In the genomic region with DNA sequence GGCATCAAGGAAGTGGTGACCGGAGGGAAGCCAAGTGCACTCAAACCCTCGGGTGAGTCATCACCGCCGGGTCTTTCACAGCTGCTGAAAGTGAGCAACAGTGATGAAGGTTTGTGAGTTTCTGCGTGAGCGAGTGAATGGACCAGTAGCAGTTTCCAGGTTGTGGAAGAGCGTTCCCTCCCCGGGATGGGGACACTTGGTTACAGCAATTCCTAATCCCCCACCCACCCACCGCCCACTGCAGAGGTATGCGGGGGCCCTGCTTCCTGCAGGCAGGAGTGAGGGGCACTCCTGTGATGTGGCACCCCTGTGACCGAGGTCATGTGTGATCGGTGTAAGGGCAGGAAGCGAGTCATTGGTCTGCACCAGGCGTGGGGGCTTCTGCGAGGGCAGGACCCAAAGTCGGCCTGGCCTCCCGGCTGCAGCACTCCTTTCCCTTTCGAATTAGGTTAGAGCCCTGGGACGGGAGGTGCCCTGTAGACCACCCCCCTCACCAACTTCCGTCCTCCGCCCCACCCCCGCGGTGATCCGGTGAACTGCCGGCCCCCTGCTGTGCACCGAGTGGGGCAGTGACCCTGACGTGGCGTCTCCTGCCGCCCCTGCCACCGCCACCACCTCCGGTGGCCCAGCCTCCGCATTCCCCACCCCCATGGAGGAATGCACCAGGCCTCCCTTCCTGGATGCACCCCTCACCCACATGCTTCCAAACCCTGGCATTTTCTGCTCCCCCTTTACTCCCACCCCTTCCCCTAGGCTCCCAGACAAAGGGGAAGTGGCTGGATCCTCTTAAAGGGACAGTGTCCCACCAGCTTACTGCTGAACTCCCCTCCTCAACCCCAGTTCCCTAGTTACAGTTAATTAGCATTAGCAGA, we compare ENCODE assay signal across 7 cellular contexts. TPM values are rescaled to one million over a fixed set of nuclear protein-coding genes. Genes with fewer than 3 reads are reported as not detected.
DNase-seq lines count a peak whose midpoint lies in the region; ATAC-seq and TF ChIP-seq lines count a peak whose summit lies in the region.

No MANE protein-coding gene starts in this region.

- H3K4me3 ChIP-seq in thymus (ENCODE audit: low read length) = peak overlapping the region; percentile 55

- peak overlapping the region; percentile 81 for H3K27ac ChIP-seq in thymus (ENCODE audit: low read depth)

- peak overlapping the region; percentile 68 for H3K4me3 Mint-ChIP-seq in osteocyte (ENCODE audit: unreplicated experiment)

- peaks cover 38% of the 10 kb centered on the region for H3K4me1 Mint-ChIP-seq in osteocyte (ENCODE audit: unreplicated experiment)

- WGBS in thymus = 5% methylated on average over 32 of the region's 32 CpGs

- H3K27me3 ChIP-seq in thymus (ENCODE audit: control insufficient read depth, insufficient read depth) = no peaks in the 10 kb centered on the region

- H3K9me3 ChIP-seq in thymus (ENCODE audit: control insufficient read depth) = no peaks in the 10 kb centered on the region

- H3K4me1 ChIP-seq in thymus (ENCODE audit: control insufficient read depth, insufficient read depth, low read length) = peaks cover 7% of the 10 kb centered on the region

- peaks cover 10% of the 10 kb centered on the region for H3K36me3 Mint-ChIP-seq in osteocyte (ENCODE audit: unreplicated experiment)

- ATAC-seq in GM18517 (IDR thresholded peaks at IDR 0.05; ENCODE audit: unreplicated experiment) (peak; percentile 44), HG02981 (IDR thresholded peaks at IDR 0.05; ENCODE audit: unreplicated experiment) (peak; percentile 38)

- peaks cover 4% of the 10 kb centered on the region for H3K36me3 ChIP-seq in thymus (ENCODE audit: control insufficient read depth, insufficient read depth)

- peak overlapping the region; percentile 80 for H3K27ac Mint-ChIP-seq in osteocyte (ENCODE audit: unreplicated experiment)

- TF ChIP-seq CTCF in osteocyte (IDR thresholded peaks at IDR 0.05) = no peak

- no peaks in the 10 kb centered on the region for H3K27me3 Mint-ChIP-seq in osteocyte (ENCODE audit: unreplicated experiment)

- DNase-seq in RPMI7951 (ENCODE audit: low read depth) (peak; percentile 99), globus pallidus (ENCODE audit: low spot score) (peak; percentile 16), osteocyte (ENCODE audit: extremely low spot score, unreplicated experiment) (peak; percentile 88)
- peak; percentile 88 for DNase-seq in activated effector memory CD4-positive, alpha-beta T cell treated with anti-CD3 and anti-CD28 coated beads, Interleukin-2, amount 50 U/mL, for 16 hours

- H3K9me3 Mint-ChIP-seq in osteocyte (ENCODE audit: unreplicated experiment) = peaks cover 4% of the 10 kb centered on the region

RNA-seq across cellular contexts. Expression of a gene that starts 10.9 kb away (rescaled TPM):
- total RNA-seq in RPMI7951 (2014; rRNA removed; shearing (Covaris generic)) = 48.9 and 49.9 TPM in 2 replicates
- total RNA-seq in osteocyte = 19.8 and 20.3 TPM in 2 replicates
- polyA plus RNA-seq in thymus = 10.1 TPM

Comparison
In these comparisons a context has a peak if more than half of its experiments do, and no peak if none do; other contexts are left out.
1. Peak in every context shown above with its lines: DNase-seq, ATAC-seq, H3K4me3 ChIP-seq and H3K27ac ChIP-seq.
2. DNase-seq: peak in every context shown above with its lines; median percentile 99 in RPMI7951; 88 in activated effector memory CD4-positive, alpha-beta T cell treated with anti-CD3 and anti-CD28 coated beads, Interleukin-2, amount 50 U/mL, for 16 hours; 88 in osteocyte; 16 in globus pallidus.